In the genomic region with DNA sequence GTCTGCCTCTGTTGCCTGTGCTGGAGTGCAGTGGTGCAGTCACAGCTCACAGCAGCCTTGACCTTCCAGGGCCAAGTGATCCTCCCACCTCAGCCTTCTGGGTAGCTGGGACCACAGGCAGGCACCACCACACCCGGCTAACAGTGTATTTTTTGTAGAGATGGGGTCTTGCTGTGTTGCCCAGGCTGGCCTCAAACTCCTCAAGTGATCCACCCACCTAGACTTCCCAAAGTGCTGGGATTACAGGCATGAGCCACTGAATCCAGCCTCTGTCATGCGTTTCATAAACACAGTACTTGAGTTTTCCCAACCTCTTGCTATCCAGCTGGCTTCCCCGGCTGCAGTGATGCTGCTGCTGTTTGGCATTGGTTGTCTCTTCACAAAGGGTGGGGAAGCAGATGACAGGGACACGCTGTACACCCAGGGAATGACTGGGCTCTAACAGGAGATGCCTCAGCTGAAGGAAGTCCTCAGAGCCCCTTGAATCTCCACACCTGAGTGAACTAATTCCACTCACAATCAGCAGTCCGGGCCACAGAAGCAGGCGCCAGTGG, we compare ENCODE assay signal across 15 cellular contexts.
"Had no signal": no experiment of that assay in that cellular context is flagged by ENCODE, and none has a peak within 500 bp of the region (broad histone marks: within the 10 kb centered on the region; RNA-seq: fewer than 3 reads in every experiment).

No MANE protein-coding gene starts in this region.

- H3K4me3 Mint-ChIP-seq: activated CD8-positive, alpha-beta memory T cell treated with anti-CD3 and anti-CD28 coated beads, Interleukin-2, amount 10 ng/mL, durations not matched to agents 7 days and 5 days; activated naive CD8-positive, alpha-beta T cell; activated T-cell treated with anti-CD3 and anti-CD28 coated beads, Interleukin-2, amount 50 U/mL, for 4 hours; nephron progenitor cell; stimulated activated memory B cell treated with anti-CD40 and anti-IgM and Interleukin-4, amounts not matched to agents 10 μg/mL and 1 μg/mL and 100 μg/mL, for 72 hours had no signal

- H3K27ac Mint-ChIP-seq: activated CD8-positive, alpha-beta memory T cell treated with anti-CD3 and anti-CD28 coated beads, Interleukin-2, amount 10 ng/mL, durations not matched to agents 7 days and 5 days; activated naive CD8-positive, alpha-beta T cell; nephron progenitor cell; stimulated activated memory B cell treated with anti-CD40 and anti-IgM and Interleukin-4, amounts not matched to agents 10 μg/mL and 1 μg/mL and 100 μg/mL, for 72 hours had no signal

- H3K4me2 ChIP-seq: smooth muscle cell had no signal

- H3K4me3 ChIP-seq: smooth muscle cell had no signal

- H3K9me3 Mint-ChIP-seq: activated T-cell treated with anti-CD3 and anti-CD28 coated beads, Interleukin-2, amount 50 U/mL, for 4 hours; brain; nephron progenitor cell; stimulated activated memory B cell treated with anti-CD40 and anti-IgM and Interleukin-4, amounts not matched to agents 10 μg/mL and 1 μg/mL and 100 μg/mL, for 72 hours had no signal

- ATAC-seq: activated CD8-positive, alpha-beta memory T cell treated with anti-CD3 and anti-CD28 coated beads, Interleukin-2, amount 10 ng/mL, durations not matched to agents 7 days and 5 days; activated T-cell treated with anti-CD3 and anti-CD28 coated beads, Interleukin-2, amount 50 U/mL, for 4 hours; stimulated activated memory B cell treated with anti-CD40 and anti-IgM and Interleukin-4, amounts not matched to agents 10 μg/mL and 1 μg/mL and 100 μg/mL, for 72 hours had no signal

- H3K36me3 Mint-ChIP-seq: activated CD8-positive, alpha-beta memory T cell treated with anti-CD3 and anti-CD28 coated beads, Interleukin-2, amount 10 ng/mL, durations not matched to agents 7 days and 5 days; activated naive CD8-positive, alpha-beta T cell; stimulated activated memory B cell treated with anti-CD40 and anti-IgM and Interleukin-4, amounts not matched to agents 10 μg/mL and 1 μg/mL and 100 μg/mL, for 72 hours had no signal

- H3K4me1 Mint-ChIP-seq: stimulated activated memory B cell treated with anti-CD40 and anti-IgM and Interleukin-4, amounts not matched to agents 10 μg/mL and 1 μg/mL and 100 μg/mL, for 72 hours had no signal

- DNase-seq: activated CD4-positive, alpha-beta T cell treated with anti-CD3 and anti-CD28 coated beads for 1 hour; activated CD4-positive, alpha-beta T cell treated with anti-CD3 and anti-CD28 coated beads, Interleukin-2, amount 50 U/mL, for 48 hours; activated CD8-positive, alpha-beta memory T cell treated with anti-CD3 and anti-CD28 coated beads, Interleukin-2, amount 10 ng/mL, durations not matched to agents 7 days and 5 days; activated gamma-delta T cell; activated T-cell treated with anti-CD3 and anti-CD28 coated beads, Interleukin-2, amount 50 U/mL, for 4 hours; effector memory CD4-positive, alpha-beta T cell; mammary epithelial cell; nephron progenitor cell; retina; T-helper 9 cell; trophoblast cell had no signal
